2 cellular contexts compared by ENCODE assay signal in the genomic region with DNA sequence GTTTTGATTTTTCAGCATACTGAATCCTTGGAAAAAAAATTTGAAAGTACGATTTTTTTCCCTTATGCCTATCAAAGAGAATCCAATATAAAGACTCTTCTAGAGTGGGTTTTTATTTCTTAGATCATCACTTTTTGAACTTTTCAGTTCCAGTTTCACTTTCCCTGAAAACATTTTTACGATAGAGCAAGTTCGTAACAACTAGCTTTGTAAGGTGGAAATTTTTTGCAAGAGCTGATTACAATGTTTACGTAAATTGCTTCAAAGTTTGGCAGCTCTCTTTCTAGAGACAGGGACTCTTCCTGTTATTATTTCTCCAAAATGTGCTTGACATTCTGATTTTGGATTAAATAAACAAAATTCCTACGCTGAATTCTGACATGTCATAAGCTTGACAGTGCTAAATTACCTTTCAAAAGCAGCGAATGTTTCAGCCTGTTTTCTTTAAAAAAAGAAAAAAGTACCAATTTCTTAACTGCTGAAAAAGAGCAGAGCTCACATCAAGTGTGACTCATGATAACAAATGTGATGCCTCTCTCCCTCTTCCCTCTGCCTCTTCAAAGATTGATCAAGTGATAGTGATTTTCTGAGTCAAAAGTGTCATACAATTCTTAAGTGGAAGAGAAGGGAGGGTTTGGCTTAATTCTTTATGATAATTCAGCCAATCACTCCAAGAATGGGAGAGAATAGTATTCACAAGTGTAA.
TF ChIP-seq lines count a peak whose summit lies in the region.

No MANE protein-coding gene starts in this region.

TF ChIP-seq in IMR-90, 13 proteins besides CTCF, POLR2A, EP300 and RAD21 (continued from another document):
- TF ChIP-seq MAFK (IDR thresholded peaks at IDR 0.05; ENCODE audit: low read depth, low read length) = no peak
- TF ChIP-seq RCOR1 (IDR thresholded peaks at IDR 0.05; ENCODE audit: insufficient replicate concordance, low read length) = no peak
- TF ChIP-seq MAZ (IDR thresholded peaks at IDR 0.05; ENCODE audit: borderline replicate concordance, low read depth, low read length) = no peak
- TF ChIP-seq MXI1 (IDR thresholded peaks at IDR 0.05; ENCODE audit: borderline replicate concordance, low read depth, low read length) = no peak
- no peak for TF ChIP-seq CHD1 (IDR thresholded peaks at IDR 0.05; ENCODE audit: low read depth, low read length)
- TF ChIP-seq BHLHE40 (IDR thresholded peaks at IDR 0.05; ENCODE audit: low read depth, low read length) = no peak
- TF ChIP-seq, protein P1, sequence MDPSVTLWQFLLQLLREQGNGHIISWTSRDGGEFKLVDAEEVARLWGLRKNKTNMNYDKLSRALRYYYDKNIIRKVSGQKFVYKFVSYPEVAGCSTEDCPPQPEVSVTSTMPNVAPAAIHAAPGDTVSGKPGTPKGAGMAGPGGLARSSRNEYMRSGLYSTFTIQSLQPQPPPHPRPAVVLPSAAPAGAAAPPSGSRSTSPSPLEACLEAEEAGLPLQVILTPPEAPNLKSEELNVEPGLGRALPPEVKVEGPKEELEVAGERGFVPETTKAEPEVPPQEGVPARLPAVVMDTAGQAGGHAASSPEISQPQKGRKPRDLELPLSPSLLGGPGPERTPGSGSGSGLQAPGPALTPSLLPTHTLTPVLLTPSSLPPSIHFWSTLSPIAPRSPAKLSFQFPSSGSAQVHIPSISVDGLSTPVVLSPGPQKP (IDR thresholded peaks at IDR 0.05; ENCODE audit: borderline replicate concordance, low read depth, low read length) = no peak
- TF ChIP-seq RFX5 (IDR thresholded peaks at IDR 0.05; ENCODE audit: low read depth, low read length) = no peak
- no peak for TF ChIP-seq SMC3 (IDR thresholded peaks at IDR 0.05; ENCODE audit: low read depth, low read length)
- TF ChIP-seq NFE2L2 (IDR thresholded peaks at IDR 0.05; ENCODE audit: low read depth, low read length) = no peak

TF ChIP-seq in WTC11, 78 proteins besides CTCF, POLR2A, EP300 and RAD21:
- TF ChIP-seq, protein P2, sequence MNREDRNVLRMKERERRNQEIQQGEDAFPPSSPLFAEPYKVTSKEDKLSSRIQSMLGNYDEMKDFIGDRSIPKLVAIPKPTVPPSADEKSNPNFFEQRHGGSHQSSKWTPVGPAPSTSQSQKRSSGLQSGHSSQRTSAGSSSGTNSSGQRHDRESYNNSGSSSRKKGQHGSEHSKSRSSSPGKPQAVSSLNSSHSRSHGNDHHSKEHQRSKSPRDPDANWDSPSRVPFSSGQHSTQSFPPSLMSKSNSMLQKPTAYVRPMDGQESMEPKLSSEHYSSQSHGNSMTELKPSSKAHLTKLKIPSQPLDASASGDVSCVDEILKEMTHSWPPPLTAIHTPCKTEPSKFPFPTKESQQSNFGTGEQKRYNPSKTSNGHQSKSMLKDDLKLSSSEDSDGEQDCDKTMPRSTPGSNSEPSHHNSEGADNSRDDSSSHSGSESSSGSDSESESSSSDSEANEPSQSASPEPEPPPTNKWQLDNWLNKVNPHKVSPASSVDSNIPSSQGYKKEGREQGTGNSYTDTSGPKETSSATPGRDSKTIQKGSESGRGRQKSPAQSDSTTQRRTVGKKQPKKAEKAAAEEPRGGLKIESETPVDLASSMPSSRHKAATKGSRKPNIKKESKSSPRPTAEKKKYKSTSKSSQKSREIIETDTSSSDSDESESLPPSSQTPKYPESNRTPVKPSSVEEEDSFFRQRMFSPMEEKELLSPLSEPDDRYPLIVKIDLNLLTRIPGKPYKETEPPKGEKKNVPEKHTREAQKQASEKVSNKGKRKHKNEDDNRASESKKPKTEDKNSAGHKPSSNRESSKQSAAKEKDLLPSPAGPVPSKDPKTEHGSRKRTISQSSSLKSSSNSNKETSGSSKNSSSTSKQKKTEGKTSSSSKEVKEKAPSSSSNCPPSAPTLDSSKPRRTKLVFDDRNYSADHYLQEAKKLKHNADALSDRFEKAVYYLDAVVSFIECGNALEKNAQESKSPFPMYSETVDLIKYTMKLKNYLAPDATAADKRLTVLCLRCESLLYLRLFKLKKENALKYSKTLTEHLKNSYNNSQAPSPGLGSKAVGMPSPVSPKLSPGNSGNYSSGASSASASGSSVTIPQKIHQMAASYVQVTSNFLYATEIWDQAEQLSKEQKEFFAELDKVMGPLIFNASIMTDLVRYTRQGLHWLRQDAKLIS (CRISPR knock-in tag; IDR thresholded peaks at IDR 0.05; ENCODE audit: borderline replicate concordance) = no peak
- TF ChIP-seq FOXP1 (CRISPR knock-in tag; IDR thresholded peaks at IDR 0.05; ENCODE audit: borderline replicate concordance) (no peak), NR1H2 (CRISPR knock-in tag; IDR thresholded peaks at IDR 0.05) (no peak)
TF ChIP-seq in WTC11: peak in this region for 0.
